25 cellular contexts compared by ENCODE assay signal in genomic region chr3:85355572-85355971, GRCh38.
"Had no signal": no experiment of that assay in that cellular context is flagged by ENCODE, and none has a peak within 500 bp of the region (broad histone marks: within the 10 kb centered on the region; RNA-seq: fewer than 3 reads in every experiment).

No MANE protein-coding gene starts in this region.

- H3K9me3 Mint-ChIP-seq: endodermal cell, nephron progenitor cell had no signal

- H3K36me3 Mint-ChIP-seq: immature natural killer cell; naive thymus-derived CD8-positive, alpha-beta T cell had no signal

- H3K27ac ChIP-seq: epithelial cell of prostate, esophagus muscularis mucosa, foreskin keratinocyte, left lung, right atrium auricular region, stomach, transverse colon, upper lobe of right lung, uterus had no signal

- DNase-seq: cerebellar nuclear complex; effector CD8-positive, alpha-beta T cell; endodermal cell; foreskin keratinocyte; immature natural killer cell; left lung; mesendoderm; naive thymus-derived CD8-positive, alpha-beta T cell; nephron progenitor cell; stimulated activated CD4-positive, alpha-beta T cell treated with anti-CD3 and anti-CD28 coated beads, Interleukin-12 subunit alpha, Interleukin-12 subunit beta, amount 100 ng/mL, for 4 hours; stimulated activated CD4-positive, alpha-beta T cell treated with anti-CD3 and anti-CD28 coated beads, Interleukin-1b, Interleukin-23, amount 100 ng/mL, for 48 hours; stimulated activated CD4-positive, alpha-beta T cell treated with anti-CD3 and anti-CD28 coated beads, Interleukin-4, amount 100 ng/mL, for 1 hour; stimulated activated CD8-positive, alpha-beta memory T cell treated with anti-CD3 and anti-CD28 coated beads, Interleukin-4, amount 100 ng/mL, for 48 hours; stimulated activated naive CD4-positive, alpha-beta T cell treated with Interleukin-2 at 50 U/mL for 16 hours; stomach; transverse colon; upper lobe of right lung; uterus had no signal

- H3K4me3 Mint-ChIP-seq: endodermal cell; immature natural killer cell; naive thymus-derived CD8-positive, alpha-beta T cell; nephron progenitor cell had no signal

- H3K27ac Mint-ChIP-seq: endodermal cell; immature natural killer cell; naive thymus-derived CD8-positive, alpha-beta T cell; nephron progenitor cell; progenitor cell of endocrine pancreas had no signal

- H3K27me3 Mint-ChIP-seq: naive thymus-derived CD8-positive, alpha-beta T cell; progenitor cell of endocrine pancreas had no signal

- ATAC-seq: foreskin keratinocyte; left lung; naive thymus-derived CD8-positive, alpha-beta T cell; sciatic nerve; upper lobe of right lung had no signal

- FAIRE-seq: colon, keratinocyte had no signal

- H3K4me1 Mint-ChIP-seq: immature natural killer cell; naive thymus-derived CD8-positive, alpha-beta T cell had no signal
